Comparison of ENCODE assay signal across 13 cellular contexts in the genomic region with DNA sequence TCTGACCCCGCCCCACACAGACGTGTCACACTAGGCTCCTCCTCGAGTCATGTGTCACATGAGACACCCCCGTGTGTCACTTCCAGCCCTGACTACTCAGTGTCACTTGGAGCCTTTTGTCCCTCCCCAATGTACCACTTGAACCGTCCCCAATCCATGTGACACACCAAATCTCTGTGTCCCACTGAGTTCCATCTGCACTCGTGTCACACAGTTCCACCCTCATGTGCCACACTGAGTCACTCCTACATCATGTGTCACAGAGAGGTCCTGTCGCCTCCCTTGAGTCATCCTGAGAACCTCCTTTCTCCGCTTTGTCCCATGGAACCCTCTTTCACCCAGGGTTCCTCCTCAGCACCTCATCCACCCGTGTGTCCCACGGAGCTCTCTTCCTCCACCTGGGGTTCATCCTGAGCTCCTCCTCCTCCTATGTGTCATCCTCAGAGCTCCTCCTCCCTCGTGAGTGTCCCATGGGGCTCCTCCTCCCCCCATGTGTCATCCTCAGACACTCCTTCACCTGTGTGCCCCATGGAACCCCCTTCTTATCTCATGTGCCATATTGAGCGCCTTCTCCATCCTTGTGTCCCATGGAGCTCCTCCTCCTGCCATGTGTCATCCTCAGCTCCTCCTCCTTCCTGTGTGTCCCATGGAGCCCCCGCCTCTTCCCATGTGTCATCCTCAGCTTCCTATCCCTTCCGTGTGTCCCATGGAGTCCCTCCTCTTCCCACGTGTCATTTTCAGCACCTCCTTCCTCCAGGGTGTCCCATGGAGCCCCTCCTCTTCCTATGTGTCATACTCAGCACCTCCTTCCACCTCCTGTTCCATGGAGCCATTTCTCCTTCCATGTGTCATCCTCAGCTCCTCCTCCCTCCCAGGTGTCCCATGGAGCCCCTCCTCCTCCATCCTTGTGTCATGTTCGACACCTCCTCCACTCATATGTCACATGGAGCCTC. TPM values are rescaled to one million over a fixed set of nuclear protein-coding genes. Genes with fewer than 3 reads are reported as not detected.
A peak's percentile ranks its signal among the peaks of the same experiment; 100 is the strongest.
DNase-seq lines count a peak whose midpoint lies in the region; TF ChIP-seq lines count a peak whose summit lies in the region.
"Had no signal": no experiment of that assay in that cellular context is flagged by ENCODE, and none has a peak within 500 bp of the region (broad histone marks: within the 10 kb centered on the region; RNA-seq: fewer than 3 reads in every experiment).

No MANE protein-coding gene starts in this region.

- WGBS in GM23248 (ENCODE audit: low coverage in 1 of 2, low lambda C conversion rate in 2 of 2, missing lambda C conversion rate in 2 of 2), 2 experiments, result 49 to 56% methylated on average over 12 to 16 of the region's 16 CpGs
- WGBS in SK-N-SH (ENCODE audit: low lambda C conversion rate), result 62% methylated on average over 16 of the region's 16 CpGs

- in situ Hi-C loops in GM23248 (cut with MboI), result no loop called here
- in situ Hi-C loops in astrocyte of the spinal cord (cut with HindIII; ENCODE audit: low sequenced_read_pairs), result no loop called here

- DNase-seq in AG10803 (ENCODE audit: low read depth) (peak; percentile 65), GM23248 (peak; percentile 82), astrocyte of the spinal cord (ENCODE audit: low read depth, low spot score) (peak; percentile 53), kidney tubule cell (ENCODE audit: low spot score) (peak; percentile 30), superior temporal gyrus (ENCODE audit: extremely low spot score) (no peak), pons (ENCODE audit: low spot score) (no peak), OCI-M1 (lab: John Stamatoyannopoulos, UW) (no peak), SK-N-SH (no peak)
- DNase-seq: amygdala, Karpas-422 had no signal

- TF ChIP-seq CTCF in AG10803 (conservative IDR thresholded peaks at IDR 0.05; ENCODE audit: low read length) (no peak), astrocyte of the spinal cord (IDR thresholded peaks at IDR 0.05; ENCODE audit: low read depth, low read length) (no peak), SK-N-SH (IDR thresholded peaks at IDR 0.05) (no peak)

- peaks cover 22% of the 10 kb centered on the region; the same call in 1 of the 2 replicates for H3K79me2 ChIP-seq in GM23248 (ENCODE audit: insufficient read depth)
- no peaks in the 10 kb centered on the region for H3K79me2 ChIP-seq in SK-N-SH (ENCODE audit: insufficient read depth)

- H2AFZ ChIP-seq in GM23248 (no peak overlapping the region), SK-N-SH (ENCODE audit: low read depth) (no peak overlapping the region)

- no peak for TF ChIP-seq EP300 in SK-N-SH (IDR thresholded peaks at IDR 0.05; ENCODE audit: borderline replicate concordance in 1 of 2, low read depth in 1 of 2, low read length in 1 of 2)

- H3K27me3 ChIP-seq in GM23248 (replicated peaks; ENCODE audit: insufficient read depth) (no peaks in the 10 kb centered on the region), SK-N-SH (ENCODE audit: insufficient read depth) (no peaks in the 10 kb centered on the region)

- H4K20me1 ChIP-seq in GM23248 (ENCODE audit: insufficient read depth) (no peaks in the 10 kb centered on the region), SK-N-SH (ENCODE audit: insufficient read depth) (no peaks in the 10 kb centered on the region)

- H3K4me3 ChIP-seq in AG10803 (ENCODE audit: low read length) (no peak overlapping the region), GM23248 (no peak overlapping the region), astrocyte of the spinal cord (ENCODE audit: low read depth, low read length) (no peak overlapping the region), SK-N-SH (ENCODE audit: low read depth in 2 of 2, low read length in 1 of 2) (no peak overlapping the region)

- H3K27ac ChIP-seq in GM23248, result peak overlapping the region; percentile 71
- H3K27ac ChIP-seq in SK-N-SH (ENCODE audit: low read depth in 2 of 2, low read length in 1 of 2), result no peak overlapping the region
- H3K27ac ChIP-seq: VCaP had no signal

- H3K9me3 ChIP-seq in GM23248 (ENCODE audit: low read depth) (no peaks in the 10 kb centered on the region), SK-N-SH (no peaks in the 10 kb centered on the region)

- H3K36me3 ChIP-seq in GM23248 (ENCODE audit: low read depth) (no peaks in the 10 kb centered on the region), SK-N-SH (replicated peaks in 1 of 2; ENCODE audit: control insufficient read depth in 1 of 2, insufficient read depth in 2 of 2, low read length in 1 of 2) (no peaks in the 10 kb centered on the region)

- peaks cover 13% of the 10 kb centered on the region for H3F3A ChIP-seq in GM23248 (ENCODE audit: insufficient read depth)
- H3F3A ChIP-seq in SK-N-SH (replicated peaks; ENCODE audit: insufficient read depth), result no peaks in the 10 kb centered on the region

- CTCF ChIA-PET in SK-N-SH (lab: Yijun Ruan, JAX), result no interaction called here

- H3K4me1 ChIP-seq in GM23248 (ENCODE audit: insufficient read depth), result no peaks in the 10 kb centered on the region
- H3K4me1 ChIP-seq in SK-N-SH (ENCODE audit: control insufficient read depth in 1 of 2, insufficient read depth in 2 of 2, low read depth in 1 of 2, low read length in 1 of 2), result no peaks in the 10 kb centered on the region; a peak in 1 of 4 replicates

- TF ChIP-seq RAD21 in SK-N-SH (IDR thresholded peaks at IDR 0.05; ENCODE audit: low read length), result no peak

- H3K4me2 ChIP-seq in GM23248 (ENCODE audit: unreplicated experiment) (no peak overlapping the region), SK-N-SH (no peak overlapping the region)

- no peaks in the 10 kb centered on the region for H3K9me2 ChIP-seq in GM23248 (ENCODE audit: insufficient read depth)
- no peaks in the 10 kb centered on the region for H3K9me2 ChIP-seq in SK-N-SH

- H3K9ac ChIP-seq in GM23248 (no peak overlapping the region), SK-N-SH (no peak overlapping the region)

- POLR2A ChIA-PET in SK-N-SH (lab: Yijun Ruan, JAX), result no interaction called here

TF ChIP-seq in SK-N-SH, 30 proteins besides CTCF, POLR2A, EP300 and RAD21:
- no peak for TF ChIP-seq YY1 (IDR thresholded peaks at IDR 0.05; ENCODE audit: low read depth)
- no peak for TF ChIP-seq REST (IDR thresholded peaks at IDR 0.05; ENCODE audit: low read depth, low read length)
- TF ChIP-seq SMC3 (IDR thresholded peaks at IDR 0.05; ENCODE audit: low read depth, low read length), result no peak
- no peak for TF ChIP-seq USF1 (IDR thresholded peaks at IDR 0.05; ENCODE audit: borderline replicate concordance, low read depth)
- TF ChIP-seq GATA2 (CRISPR knock-in tag; IDR thresholded peaks at IDR 0.05), result no peak
- TF ChIP-seq, protein P1, sequence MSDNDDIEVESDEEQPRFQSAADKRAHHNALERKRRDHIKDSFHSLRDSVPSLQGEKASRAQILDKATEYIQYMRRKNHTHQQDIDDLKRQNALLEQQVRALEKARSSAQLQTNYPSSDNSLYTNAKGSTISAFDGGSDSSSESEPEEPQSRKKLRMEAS (IDR thresholded peaks at IDR 0.05; ENCODE audit: low read depth), result no peak
- TF ChIP-seq RCOR1 (IDR thresholded peaks at IDR 0.05; ENCODE audit: low read length), result no peak
- TF ChIP-seq TCF12 (IDR thresholded peaks at IDR 0.05), result no peak
- TF ChIP-seq ELF1 (IDR thresholded peaks at IDR 0.05), result no peak
- no peak for TF ChIP-seq NFIC (IDR thresholded peaks at IDR 0.05; ENCODE audit: borderline replicate concordance)
- no peak for TF ChIP-seq EZH2phosphoT487 (IDR thresholded peaks at IDR 0.05; ENCODE audit: borderline replicate concordance, low read depth)
- TF ChIP-seq SIN3A (IDR thresholded peaks at IDR 0.05; ENCODE audit: borderline replicate concordance, low read depth, low read length), result no peak
- no peak for TF ChIP-seq NRF1 (IDR thresholded peaks at IDR 0.05; ENCODE audit: low read depth, low read length)
- TF ChIP-seq FOXM1 (IDR thresholded peaks at IDR 0.05; ENCODE audit: low read depth), result no peak

RNA-seq across cellular contexts. Expression of gene RTL1, which starts 32.0 kb away (rescaled TPM):
- total RNA-seq in GM23248 (2014; rRNA removed; shearing (Covaris generic)), result not detected in 2 replicates
- polyA plus RNA-seq in GM23248 (2016; fragmentation: Nextera tagmentation; extraction: Ambion mirVana) (0.19 and 0.36 TPM in 2 replicates), SK-N-SH (2012; rRNA removed) (0.05 and 0.07 TPM in 2 replicates)
- 0.06 and 0.09 TPM in 2 replicates for polyA plus RNA-seq in SK-N-SH (2012; cell fraction: cytosol; rRNA removed)
- polyA plus RNA-seq in SK-N-SH (2012; cell fraction: nucleus; rRNA removed), result 0.01 and 0.02 TPM in 2 replicates
- total RNA-seq: fibroblast of villous mesenchyme, right cardiac atrium had no signal

RNA-seq across cellular contexts. Expression of gene MEG3, which starts 45.6 kb away (rescaled TPM):
- total RNA-seq in GM23248 (2014; rRNA removed; shearing (Covaris generic)), result 101 and 145 TPM in 2 replicates
- polyA plus RNA-seq in GM23248 (2016; fragmentation: Nextera tagmentation; extraction: Ambion mirVana) (155 and 228 TPM in 2 replicates), SK-N-SH (2012; rRNA removed) (not detected in 2 replicates)
- polyA plus RNA-seq in SK-N-SH (2012; cell fraction: cytosol; rRNA removed), result not detected in 2 replicates
- polyA plus RNA-seq in SK-N-SH (2012; cell fraction: nucleus; rRNA removed), result not detected in 2 replicates

Comparison
In these comparisons a context has a peak if more than half of its experiments do, and no peak if none do; other contexts are left out.
1. DNase-seq: peak in AG10803 (single experiment), GM23248 (single experiment), astrocyte of the spinal cord (single experiment) and kidney tubule cell (single experiment); none in superior temporal gyrus (single experiment), pons (single experiment), OCI-M1 (single experiment) and SK-N-SH (single experiment).
2. RNA of gene MEG3, which starts 45.6 kb away (polyA plus RNA-seq): 155 to 228 TPM in GM23248; not detected in SK-N-SH; every median in the first group is over 100 times any median in the second.